Comparison of ENCODE assay signal across 29 cellular contexts in genomic region chr10:128577958-128578750, GRCh38.
"Had no signal": no experiment of that assay in that cellular context is flagged by ENCODE, and none has a peak within 500 bp of the region (broad histone marks: within the 10 kb centered on the region; RNA-seq: fewer than 3 reads in every experiment).

No MANE protein-coding gene starts in this region.

- H3K27ac Mint-ChIP-seq: activated CD8-positive, alpha-beta T cell treated with anti-CD3 and anti-CD28 coated beads, Interleukin-2, amount 10 ng/mL, durations not matched to agents 7 days and 5 days; activated naive CD4-positive, alpha-beta T cell treated with anti-CD3 and anti-CD28 coated beads for 36 hours; activated naive CD4-positive, alpha-beta T cell treated with anti-CD3 and anti-CD28 coated beads, Interleukin-2, amount 50 U/mL, for 72 hours; activated T-cell treated with anti-CD3 and anti-CD28 coated beads, Interleukin-2, amount 50 U/mL, for 24 hours; activated T-helper 2 cell treated with anti-CD3 and anti-CD28 coated beads, Interferon-gamma antibody, Interleukin-2, Interleukin-4, amounts not matched to agents 10 μg/mL and 5 μg/mL and 100 μg/mL, durations not matched to agents 14 hours and 24 hours and 36 hours had no signal

- DNase-seq: activated CD4-positive, alpha-beta T cell treated with anti-CD3 and anti-CD28 coated beads for 1 hour; activated CD4-positive, alpha-beta T cell treated with anti-CD3 and anti-CD28 coated beads for 48 hours; activated CD4-positive, alpha-beta T cell treated with anti-CD3 and anti-CD28 coated beads, Interleukin-2, amount 50 U/mL, for 48 hours; activated CD4-positive, CD25-positive, alpha-beta regulatory T cell; activated CD8-positive, alpha-beta T cell treated with anti-CD3 and anti-CD28 coated beads, Interleukin-2, amount 10 ng/mL, durations not matched to agents 7 days and 5 days; activated gamma-delta T cell treated with Interleukin-2 at 50 U/mL for 16 hours; activated naive CD4-positive, alpha-beta T cell treated with anti-CD3 and anti-CD28 coated beads for 36 hours; activated T-cell treated with anti-CD3 and anti-CD28 coated beads, Interleukin-2, amount 50 U/mL, for 24 hours; adrenal gland; brain microvascular endothelial cell; Karpas-422; KBM-7; MG63; NCI-H1048; NCI-H1105 treated with DMSO at 0.1 percent for 48 hours; NCI-H1436 treated with DMSO at 0.1 percent for 48 hours; NCI-H1694 treated with DMSO at 0.1 percent for 48 hours; NCI-H2029; NCI-H345; NCI-H524 treated with DMSO at 0.1 percent for 48 hours; SIG-M5; SW 1271; T1000; WERI-Rb-1 had no signal

- ATAC-seq: activated CD8-positive, alpha-beta T cell treated with anti-CD3 and anti-CD28 coated beads, Interleukin-2, amount 10 ng/mL, durations not matched to agents 7 days and 5 days; activated naive CD4-positive, alpha-beta T cell treated with anti-CD3 and anti-CD28 coated beads, Interleukin-2, amount 50 U/mL, for 72 hours; Panc1; Right ventricle myocardium inferior had no signal

- H3K36me3 ChIP-seq: adrenal gland, brain microvascular endothelial cell, MG63, WERI-Rb-1 had no signal

- H3K27me3 ChIP-seq: adrenal gland, brain microvascular endothelial cell, MG63 had no signal

- H3K4me1 ChIP-seq: adrenal gland had no signal

- H3K27me3 Mint-ChIP-seq: activated T-cell treated with anti-CD3 and anti-CD28 coated beads, Interleukin-2, amount 50 U/mL, for 24 hours had no signal

- H3K36me3 Mint-ChIP-seq: activated naive CD4-positive, alpha-beta T cell treated with anti-CD3 and anti-CD28 coated beads, Interleukin-2, amount 50 U/mL, for 72 hours had no signal

- H3K27ac ChIP-seq: adrenal gland, brain microvascular endothelial cell, RWPE1, WERI-Rb-1 had no signal

- H3K9me3 ChIP-seq: adrenal gland, MG63 had no signal

- H3K4me3 Mint-ChIP-seq: activated CD8-positive, alpha-beta T cell treated with anti-CD3 and anti-CD28 coated beads, Interleukin-2, amount 10 ng/mL, durations not matched to agents 7 days and 5 days; activated naive CD4-positive, alpha-beta T cell treated with anti-CD3 and anti-CD28 coated beads for 36 hours; activated T-cell treated with anti-CD3 and anti-CD28 coated beads, Interleukin-2, amount 50 U/mL, for 24 hours had no signal

- H3K4me3 ChIP-seq: adrenal gland, MG63 had no signal

- H3K9me3 Mint-ChIP-seq: activated naive CD4-positive, alpha-beta T cell treated with anti-CD3 and anti-CD28 coated beads for 36 hours; activated T-cell treated with anti-CD3 and anti-CD28 coated beads, Interleukin-2, amount 50 U/mL, for 24 hours; activated T-helper 2 cell treated with anti-CD3 and anti-CD28 coated beads, Interferon-gamma antibody, Interleukin-2, Interleukin-4, amounts not matched to agents 10 μg/mL and 5 μg/mL and 100 μg/mL, durations not matched to agents 14 hours and 24 hours and 36 hours had no signal
